ENCODE assay signal across 1 cellular context in genomic region chr10:91369978-91370589, GRCh38.
TF ChIP-seq lines count a peak whose summit lies in the region.

No MANE protein-coding gene starts in this region.

TF ChIP-seq in GM12878, 131 proteins besides CTCF, POLR2A, EP300 and RAD21:
- TF ChIP-seq SMC3 (IDR thresholded peaks at IDR 0.05; ENCODE audit: borderline replicate concordance, low read length): peak; percentile 37; the same call in 1 of the 2 replicates
